29 cellular contexts compared by ENCODE assay signal in the genomic region with DNA sequence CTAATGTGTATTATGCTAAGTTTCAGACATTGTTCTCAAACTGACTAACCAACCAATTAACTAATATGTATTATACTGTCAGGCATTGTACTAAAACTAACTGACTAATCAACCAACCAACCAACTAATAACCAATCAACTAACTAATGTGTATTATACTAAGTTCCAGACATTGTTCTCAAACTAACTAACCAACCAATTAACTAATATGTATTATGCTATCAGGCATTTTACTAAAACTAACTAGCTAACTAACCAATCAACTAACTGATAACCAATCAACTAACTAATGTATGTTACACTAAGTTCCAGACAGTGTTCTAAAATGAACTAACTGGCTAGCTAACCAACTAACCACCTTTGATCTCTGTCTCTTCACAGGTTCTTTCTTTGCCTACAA.
"Had no signal": no experiment of that assay in that cellular context is flagged by ENCODE, and none has a peak within 500 bp of the region (broad histone marks: within the 10 kb centered on the region; RNA-seq: fewer than 3 reads in every experiment).

No MANE protein-coding gene starts in this region.

- H3K9me3 ChIP-seq: colonic mucosa, esophagus muscularis mucosa, esophagus squamous epithelium, gastrocnemius medialis, gastroesophageal sphincter, heart left ventricle, heart right ventricle had no signal

- H3K9me3 Mint-ChIP-seq: dendritic cell treated with granulocyte-macrophage colony-stimulating factor and Interleukin-4, amounts not matched to agents 40 ng/mL and 50 ng/mL, for 4 days; endodermal cell had no signal

- H3K4me3 ChIP-seq: colonic mucosa, coronary artery, dorsolateral prefrontal cortex, esophagus muscularis mucosa, esophagus squamous epithelium, gastrocnemius medialis, gastroesophageal sphincter, heart left ventricle, heart right ventricle had no signal

- H3K36me3 ChIP-seq: colonic mucosa, esophagus muscularis mucosa, esophagus squamous epithelium, gastrocnemius medialis, gastroesophageal sphincter, heart left ventricle, heart right ventricle had no signal

- H3K27me3 ChIP-seq: colonic mucosa, dorsolateral prefrontal cortex, esophagus muscularis mucosa, esophagus squamous epithelium, foreskin keratinocyte, gastrocnemius medialis, gastroesophageal sphincter, heart left ventricle, heart right ventricle had no signal

- DNase-seq: colonic mucosa; cortex of kidney; dermis blood vessel endothelial cell; dorsolateral prefrontal cortex; effector CD4-positive, alpha-beta T cell; effector CD8-positive, alpha-beta T cell; effector memory CD4-positive, alpha-beta T cell; effector memory CD8-positive, alpha-beta T cell; endodermal cell; erythroblast; esophagus squamous epithelium; foreskin fibroblast; foreskin keratinocyte; foreskin melanocyte; gastrocnemius medialis; glutamatergic neuron; head of caudate nucleus; heart left ventricle; heart right ventricle had no signal

- H3K4me3 Mint-ChIP-seq: dendritic cell treated with granulocyte-macrophage colony-stimulating factor and Interleukin-4, amounts not matched to agents 40 ng/mL and 50 ng/mL, for 4 days; effector memory CD8-positive, alpha-beta T cell; endodermal cell had no signal

- H3K4me1 Mint-ChIP-seq: endodermal cell had no signal

- H3K27ac Mint-ChIP-seq: dendritic cell treated with granulocyte-macrophage colony-stimulating factor and Interleukin-4, amounts not matched to agents 40 ng/mL and 50 ng/mL, for 4 days; effector memory CD8-positive, alpha-beta T cell; endodermal cell had no signal

- FAIRE-seq: colon, endometrium, endothelial cell of umbilical vein, frontal cortex had no signal

- ATAC-seq: effector memory CD8-positive, alpha-beta T cell; esophagus mucosa; foreskin keratinocyte; gastrocnemius medialis; gastroesophageal sphincter; heart left ventricle; heart right ventricle had no signal

- H3K27me3 Mint-ChIP-seq: dendritic cell treated with granulocyte-macrophage colony-stimulating factor and Interleukin-4, amounts not matched to agents 40 ng/mL and 50 ng/mL, for 4 days; effector memory CD8-positive, alpha-beta T cell had no signal

- H3K4me1 ChIP-seq: colonic mucosa, esophagus squamous epithelium, foreskin keratinocyte had no signal

- H3K27ac ChIP-seq: colonic mucosa, coronary artery, dorsolateral prefrontal cortex, epithelial cell of prostate, esophagus muscularis mucosa, esophagus squamous epithelium, foreskin keratinocyte, gastrocnemius medialis, gastroesophageal sphincter, heart left ventricle, heart right ventricle had no signal
